ENCODE assay signal across 36 cellular contexts in the genomic region with DNA sequence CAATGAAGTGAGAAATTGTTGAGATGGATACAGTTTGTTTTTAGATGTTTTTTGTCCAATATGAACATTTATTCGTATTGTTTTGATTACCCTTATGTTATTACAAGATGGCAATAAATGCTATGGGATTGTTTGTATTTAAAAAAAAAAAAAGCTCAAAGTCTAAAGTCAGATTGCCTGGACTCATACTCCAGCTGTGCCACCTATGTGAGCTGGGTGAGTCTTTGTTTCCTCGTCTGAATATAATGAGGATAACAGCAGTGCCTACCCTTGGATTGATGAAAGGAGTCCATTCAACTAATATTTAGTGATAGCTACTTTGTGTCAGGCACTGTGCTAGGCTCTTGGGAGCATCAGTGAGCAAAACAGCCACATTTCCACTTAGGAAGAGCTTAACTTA. TPM values are rescaled to one million over a fixed set of nuclear protein-coding genes. Genes with fewer than 3 reads are reported as not detected.
"Had no signal": no experiment of that assay in that cellular context is flagged by ENCODE, and none has a peak within 500 bp of the region (broad histone marks: within the 10 kb centered on the region; RNA-seq: fewer than 3 reads in every experiment).

No MANE protein-coding gene starts in this region.

- H3K4me3 ChIP-seq: esophagus squamous epithelium had no signal

- H3K4me3 Mint-ChIP-seq: activated B cell treated with CpG ODN at 0.5 μM for 24 hours; activated CD4-positive, alpha-beta memory T cell treated with anti-CD3 and anti-CD28 coated beads for 36 hours; activated CD8-positive, alpha-beta memory T cell treated with anti-CD3 and anti-CD28 coated beads, Interleukin-2, amount 10 ng/mL, durations not matched to agents 7 days and 5 days; activated CD8-positive, alpha-beta T cell treated with anti-CD3 and anti-CD28 coated beads, Interleukin-2, amount 10 ng/mL, durations not matched to agents 7 days and 5 days; activated naive CD4-positive, alpha-beta T cell treated with anti-CD3 and anti-CD28 coated beads, Interleukin-2, amount 10 ng/mL, durations not matched to agents 7 days and 5 days; activated naive CD8-positive, alpha-beta T cell treated with anti-CD3 and anti-CD28 coated beads, Interleukin-2, amount 10 ng/mL, durations not matched to agents 7 days and 5 days; activated T-cell treated with anti-CD3 and anti-CD28 coated beads, Interleukin-2, amount 50 U/mL, for 72 hours; central memory CD8-positive, alpha-beta T cell; T-helper 17 cell; T-helper 2 cell treated with Interferon-gamma antibody and Interleukin-4, amounts not matched to agents 5 μg/mL and 100 μg/mL, for 36 hours had no signal

- H3K27me3 ChIP-seq: brain microvascular endothelial cell had no signal

- DNase-seq: activated B cell treated with CpG ODN at 0.5 μM for 24 hours; activated CD4-positive, alpha-beta memory T cell treated with anti-CD3 and anti-CD28 coated beads for 36 hours; activated CD4-positive, alpha-beta T cell treated with anti-CD3 and anti-CD28 coated beads for 48 hours; activated CD4-positive, alpha-beta T cell treated with anti-CD3 and anti-CD28 coated beads, Interleukin-2, amount 50 U/mL, for 1 hour; activated CD8-positive, alpha-beta memory T cell treated with anti-CD3 and anti-CD28 coated beads, Interleukin-2, amount 10 ng/mL, durations not matched to agents 7 days and 5 days; activated CD8-positive, alpha-beta memory T cell treated with anti-CD3 and anti-CD28 coated beads, Interleukin-2, amount 50 U/mL, for 4 hours; activated CD8-positive, alpha-beta T cell treated with anti-CD3 and anti-CD28 coated beads, Interleukin-2, amount 10 ng/mL, durations not matched to agents 7 days and 5 days; activated gamma-delta T cell; activated naive CD4-positive, alpha-beta T cell; activated naive CD4-positive, alpha-beta T cell treated with anti-CD3 and anti-CD28 coated beads, Interleukin-2, amount 10 ng/mL, durations not matched to agents 7 days and 5 days; activated naive CD8-positive, alpha-beta T cell treated with anti-CD3 and anti-CD28 coated beads, Interleukin-2, amount 10 ng/mL, durations not matched to agents 7 days and 5 days; activated T-cell treated with anti-CD3 and anti-CD28 coated beads, Interleukin-2, amount 50 U/mL, for 1 hour; activated T-cell treated with anti-CD3 and anti-CD28 coated beads, Interleukin-2, amount 50 U/mL, for 72 hours; amniotic stem cell; anterior cingulate cortex; brain microvascular endothelial cell; cortex of kidney; dermis blood vessel endothelial cell; effector CD4-positive, alpha-beta T cell; esophagus squamous epithelium; T-helper 1 cell; T-helper 17 cell; T1000; WERI-Rb-1 had no signal

- H3K9me3 ChIP-seq: esophagus squamous epithelium had no signal

- H3K4me1 ChIP-seq: esophagus squamous epithelium had no signal

- ATAC-seq: activated CD4-positive, CD25-positive, alpha-beta regulatory T cell treated with anti-CD3 and anti-CD28 coated beads, Interleukin-2, amount 50 U/mL, for 24 hours; activated CD8-positive, alpha-beta memory T cell treated with anti-CD3 and anti-CD28 coated beads, Interleukin-2, amount 10 ng/mL, durations not matched to agents 7 days and 5 days; activated CD8-positive, alpha-beta T cell treated with anti-CD3 and anti-CD28 coated beads, Interleukin-2, amount 10 ng/mL, durations not matched to agents 7 days and 5 days; activated naive CD4-positive, alpha-beta T cell treated with anti-CD3 and anti-CD28 coated beads, Interleukin-2, amount 50 U/mL, for 72 hours; activated T-cell treated with anti-CD3 and anti-CD28 coated beads, Interleukin-2, amount 50 U/mL, for 72 hours; T-helper 17 cell had no signal

- H3K4me1 Mint-ChIP-seq: activated B cell treated with CpG ODN at 0.5 μM for 24 hours; activated naive CD4-positive, alpha-beta T cell treated with anti-CD3 and anti-CD28 coated beads, Interleukin-2, amount 10 ng/mL, durations not matched to agents 7 days and 5 days; central memory CD8-positive, alpha-beta T cell had no signal

- H3K36me3 ChIP-seq: brain microvascular endothelial cell, esophagus squamous epithelium, WERI-Rb-1 had no signal

- H3K36me3 Mint-ChIP-seq: activated CD4-positive, alpha-beta memory T cell treated with anti-CD3 and anti-CD28 coated beads for 36 hours; activated CD8-positive, alpha-beta memory T cell treated with anti-CD3 and anti-CD28 coated beads, Interleukin-2, amount 10 ng/mL, durations not matched to agents 7 days and 5 days; activated naive CD4-positive, alpha-beta T cell treated with anti-CD3 and anti-CD28 coated beads, Interleukin-2, amount 10 ng/mL, durations not matched to agents 7 days and 5 days; activated naive CD4-positive, alpha-beta T cell treated with anti-CD3 and anti-CD28 coated beads, Interleukin-2, amount 50 U/mL, for 72 hours; activated naive CD8-positive, alpha-beta T cell treated with anti-CD3 and anti-CD28 coated beads, Interleukin-2, amount 10 ng/mL, durations not matched to agents 7 days and 5 days had no signal

- FAIRE-seq: astrocyte, bronchial epithelial cell, endometrium, endothelial cell of umbilical vein, frontal cortex had no signal

- H3K27ac ChIP-seq: brain microvascular endothelial cell, epithelial cell of prostate, esophagus squamous epithelium, WERI-Rb-1 had no signal

- H3K9me3 Mint-ChIP-seq: activated B cell treated with CpG ODN at 0.5 μM for 24 hours; activated CD4-positive, alpha-beta memory T cell treated with anti-CD3 and anti-CD28 coated beads for 36 hours; activated naive CD4-positive, alpha-beta T cell treated with anti-CD3 and anti-CD28 coated beads, Interleukin-2, amount 10 ng/mL, durations not matched to agents 7 days and 5 days; activated naive CD8-positive, alpha-beta T cell treated with anti-CD3 and anti-CD28 coated beads, Interleukin-2, amount 10 ng/mL, durations not matched to agents 7 days and 5 days; central memory CD8-positive, alpha-beta T cell; T-helper 2 cell treated with Interferon-gamma antibody and Interleukin-4, amounts not matched to agents 5 μg/mL and 100 μg/mL, for 36 hours had no signal

RNA-seq across cellular contexts. Expression of gene CCNJL, which starts 14.6 kb away (rescaled TPM):
- total RNA-seq: activated CD4-positive, alpha-beta memory T cell treated with anti-CD3 and anti-CD28 coated beads for 36 hours; activated T-cell treated with anti-CD3 and anti-CD28 coated beads, Interleukin-2, amount 50 U/mL, for 72 hours; fibroblast of lung had no signal

RNA-seq across cellular contexts. Expression of gene C1QTNF2, which starts 43.4 kb away (rescaled TPM):
- total RNA-seq: activated B cell treated with CpG ODN at 0.5 μM for 24 hours; activated CD4-positive, alpha-beta memory T cell treated with anti-CD3 and anti-CD28 coated beads for 36 hours; activated CD8-positive, alpha-beta memory T cell treated with anti-CD3 and anti-CD28 coated beads for 36 hours; activated CD8-positive, alpha-beta memory T cell treated with anti-CD3 and anti-CD28 coated beads, Interleukin-2, amount 10 ng/mL, durations not matched to agents 7 days and 5 days; activated CD8-positive, alpha-beta T cell treated with anti-CD3 and anti-CD28 coated beads, Interleukin-2, amount 10 ng/mL, durations not matched to agents 7 days and 5 days; activated naive CD4-positive, alpha-beta T cell treated with anti-CD3 and anti-CD28 coated beads, Interleukin-2, amount 50 U/mL, for 72 hours; activated naive CD8-positive, alpha-beta T cell treated with anti-CD3 and anti-CD28 coated beads, Interleukin-2, amount 10 ng/mL, durations not matched to agents 7 days and 5 days; activated T-cell treated with anti-CD3 and anti-CD28 coated beads, Interleukin-2, amount 50 U/mL, for 72 hours; bronchial epithelial cell; T-helper 17 cell had no signal
